In the genomic region with DNA sequence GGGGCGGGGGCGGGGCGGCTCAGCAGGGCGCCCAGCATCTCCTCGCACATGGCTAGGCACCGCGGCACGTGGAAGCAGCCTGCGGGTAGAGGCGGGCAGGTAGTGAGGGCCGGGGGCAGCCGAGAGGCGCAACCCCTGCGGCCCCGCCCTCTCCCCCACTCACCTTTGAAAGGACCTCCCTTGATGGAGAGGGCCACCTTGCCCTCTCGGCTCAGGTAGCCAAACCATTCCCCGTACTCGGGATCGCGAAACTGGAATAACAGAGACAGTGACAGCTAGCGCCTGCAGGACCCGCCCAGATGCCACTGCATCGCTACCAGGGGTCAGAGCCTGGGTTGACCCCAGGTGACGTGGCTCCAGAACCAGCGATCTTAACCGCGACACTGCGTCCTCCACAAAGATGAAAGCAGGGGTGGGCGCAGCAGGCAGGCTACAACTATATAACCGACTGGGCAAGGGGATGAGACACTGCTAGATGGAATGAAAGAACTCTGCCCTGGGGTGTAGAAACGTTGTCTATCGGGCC, we compare ENCODE assay signal across 8 cellular contexts. TPM values are rescaled to one million over a fixed set of nuclear protein-coding genes. Genes with fewer than 3 reads are reported as not detected.
A peak's percentile ranks its signal among the peaks of the same experiment; 100 is the strongest.
DNase-seq lines count a peak whose midpoint lies in the region; FAIRE-seq and TF ChIP-seq lines count a peak whose summit lies in the region.

No MANE protein-coding gene starts in this region.

- CTCF ChIA-PET in mammary epithelial cell (lab: Charles Lee; ENCODE audit: low non-redundant PET): no interaction called here

- no peak for FAIRE-seq in HTR-8/SVneo (lab: Jason Lieb, UNC)

- peaks cover 11% of the 10 kb centered on the region for H3K27me3 Mint-ChIP-seq in nephron progenitor cell (ENCODE audit: low read depth, poor library complexity)

- peaks cover 20% of the 10 kb centered on the region for H3K4me1 Mint-ChIP-seq in nephron progenitor cell

- H3K9me3 ChIP-seq in mammary epithelial cell (replicated peaks; ENCODE audit: insufficient read depth, low read length): no peaks in the 10 kb centered on the region

- H3K9me3 Mint-ChIP-seq in nephron progenitor cell: peaks cover 59% of the 10 kb centered on the region

- H3K27ac ChIP-seq in mammary epithelial cell (ENCODE audit: insufficient read depth, low read depth, low read length): no peak overlapping the region

- H3K27me3 ChIP-seq in mammary epithelial cell (ENCODE audit: insufficient read depth, low read length): no peaks in the 10 kb centered on the region

- H3K36me3 Mint-ChIP-seq in nephron progenitor cell (ENCODE audit: low read depth): peaks cover 13% of the 10 kb centered on the region

- no peaks in the 10 kb centered on the region for H3K4me1 ChIP-seq in mammary epithelial cell (ENCODE audit: insufficient read depth, low read length)

- no TSS peak for BruUV-seq in mammary epithelial cell (replicated peaks; lab: Mats Ljungman, UMichigan)

- peaks cover 37% of the 10 kb centered on the region for H3K79me2 ChIP-seq in mammary epithelial cell (ENCODE audit: insufficient read depth, low read length)

- peaks cover 5% of the 10 kb centered on the region for H3K36me3 ChIP-seq in mammary epithelial cell (ENCODE audit: insufficient read depth, low read length)

- in situ Hi-C loops in mammary epithelial cell (cut with MboI; ENCODE audit: low sequenced_read_pairs in 2 of 2): no loop called here

- H3K4me2 ChIP-seq in mammary epithelial cell (ENCODE audit: insufficient read depth, low read depth, low read length): peak overlapping the region; percentile 48

- intact Hi-C loops in mammary epithelial cell (cut with micrococcal nuclease): no loop called here

- H3K27ac Mint-ChIP-seq in nephron progenitor cell: no peak overlapping the region

- H3K4me3 Mint-ChIP-seq in nephron progenitor cell: peak overlapping the region; percentile 68

- 38% methylated on average over 10 of the region's 32 CpGs for WGBS in mammary epithelial cell (ENCODE audit: low coverage, missing lambda C conversion rate)

- dilution Hi-C loops in mammary epithelial cell (cut with HindIII; ENCODE audit: low sequenced_read_pairs): no loop called here

- DNase-seq in NCI-H2107 treated with DMSO at 0.1 percent for 48 hours (lab: John Stamatoyannopoulos, UW; ENCODE audit: unreplicated experiment) (peak; percentile 22), NCI-H2107 (lab: John Stamatoyannopoulos, UW) (no peak), HT-29 (ENCODE audit: low spot score) (peak; percentile 46), mammary epithelial cell (no peak), nephron progenitor cell (no peak), occipital lobe (lab: John Stamatoyannopoulos, UW) (no peak), NCI-H128 (lab: John Stamatoyannopoulos, UW; ENCODE audit: unreplicated experiment) (no peak), HTR-8/SVneo (ENCODE audit: insufficient read length, low spot score) (no peak)

- no peak overlapping the region for H3K9ac ChIP-seq in mammary epithelial cell (ENCODE audit: insufficient read depth, low read length)

- H4K20me1 ChIP-seq in mammary epithelial cell (ENCODE audit: insufficient read depth, low read length): no peaks in the 10 kb centered on the region

- TF ChIP-seq CTCF in mammary epithelial cell (conservative IDR thresholded peaks at IDR 0.05 in 1 of 2, IDR thresholded peaks at IDR 0.05 in 1 of 2; ENCODE audit: extremely low read depth in 1 of 2, insufficient read depth in 1 of 2, low read depth in 1 of 2, low read length in 2 of 2) (no peak), nephron progenitor cell (IDR thresholded peaks at IDR 0.05) (no peak)

- peak overlapping the region; percentile 50 for H2AFZ ChIP-seq in mammary epithelial cell (ENCODE audit: low read depth, low read length)

- H3K4me3 ChIP-seq in mammary epithelial cell (replicated peaks in 1 of 3; ENCODE audit: insufficient read depth in 1 of 3, low read depth in 2 of 3, low read length in 3 of 3): peak overlapping the region; percentile 17 to 56 (median 47)

RNA-seq across cellular contexts. Expression of gene NAA10, which starts 0.6 kb away (rescaled TPM):
- total RNA-seq in HT-29 (2014; rRNA removed; shearing (Covaris generic)): 304 and 321 TPM in 2 replicates
- 100 to 1,000 TPM in 1 of 2 donors, 10 to 100 TPM in 1; 90.4 to 115 TPM for total RNA-seq in mammary epithelial cell
- polyA plus RNA-seq in mammary epithelial cell: 193 TPM
- polyA minus RNA-seq in mammary epithelial cell: 94.6 TPM
- 17.6 TPM for total RNA-seq in occipital lobe

RNA-seq across cellular contexts. Expression of gene RENBP, which starts 9.1 kb away (rescaled TPM):
- 0.08 and 0.91 TPM in 2 replicates for total RNA-seq in HT-29 (2014; rRNA removed; shearing (Covaris generic))
- total RNA-seq in mammary epithelial cell: not detected
- not detected for polyA plus RNA-seq in mammary epithelial cell
- not detected for polyA minus RNA-seq in mammary epithelial cell
- total RNA-seq in occipital lobe: 2.8 TPM

RNA-seq across cellular contexts. Expression of gene ARHGAP4, which starts 9.3 kb away (rescaled TPM):
- total RNA-seq in HT-29 (2014; rRNA removed; shearing (Covaris generic)): 3.4 and 6.5 TPM in 2 replicates
- total RNA-seq in mammary epithelial cell (1 to 10 TPM; 1.3 to 2.3 TPM), occipital lobe (6.6 TPM)
- polyA plus RNA-seq in mammary epithelial cell: 0.66 TPM
- polyA minus RNA-seq in mammary epithelial cell: 3.4 TPM

RNA-seq across cellular contexts. Expression of gene AVPR2, which starts 30.9 kb away (rescaled TPM):
- not detected in 2 replicates for total RNA-seq in HT-29 (2014; rRNA removed; shearing (Covaris generic))
- total RNA-seq in mammary epithelial cell (not detected), occipital lobe (not detected)
- polyA plus RNA-seq in mammary epithelial cell: not detected
- polyA minus RNA-seq in mammary epithelial cell: not detected

RNA-seq across cellular contexts. Expression of gene HCFC1, which starts 36.2 kb away (rescaled TPM):
- total RNA-seq in HT-29 (2014; rRNA removed; shearing (Covaris generic)): 106 and 124 TPM in 2 replicates
- total RNA-seq in mammary epithelial cell (10 to 100 TPM; 21.8 to 47.6 TPM), occipital lobe (12.6 TPM)
- polyA plus RNA-seq in mammary epithelial cell: 8.4 TPM
- 98.5 TPM for polyA minus RNA-seq in mammary epithelial cell

Comparison
In these comparisons a context has a peak if more than half of its experiments do, and no peak if none do; other contexts are left out.
1. DNase-seq: peak in NCI-H2107 treated with DMSO at 0.1 percent for 48 hours (single experiment) and HT-29 (single experiment); none in NCI-H2107 (single experiment), mammary epithelial cell (single experiment), nephron progenitor cell (single experiment), occipital lobe (single experiment), NCI-H128 (single experiment) and HTR-8/SVneo (single experiment).